ENCODE assay signal across 1 cellular context in genomic region chr11:1442163-1442562, GRCh38.
TF ChIP-seq lines count a peak whose summit lies in the region.

No MANE protein-coding gene starts in this region.

TF ChIP-seq in HepG2, 621 proteins besides CTCF, POLR2A, EP300 and RAD21 (continued from another document):
- TF ChIP-seq CREB3 (CRISPR knock-in tag; IDR thresholded peaks at IDR 0.05) (no peak), ZNF816 (CRISPR knock-in tag; IDR thresholded peaks at IDR 0.05; ENCODE audit: borderline replicate concordance) (no peak), ZNF891 (CRISPR knock-in tag; IDR thresholded peaks at IDR 0.05) (no peak), SP2 (CRISPR knock-in tag; IDR thresholded peaks at IDR 0.05) (0 out of 2 replicates have a peak, but pooled peaks have one; percentile 23), JUN (CRISPR knock-in tag; IDR thresholded peaks at IDR 0.05) (no peak), ZNF33A (CRISPR knock-in tag; IDR thresholded peaks at IDR 0.05; ENCODE audit: borderline replicate concordance) (no peak), IRF1 (CRISPR knock-in tag; IDR thresholded peaks at IDR 0.05; ENCODE audit: low read depth) (no peak), STAT5B (CRISPR knock-in tag; IDR thresholded peaks at IDR 0.05) (no peak), ZNF737 (CRISPR knock-in tag; IDR thresholded peaks at IDR 0.05; ENCODE audit: borderline replicate concordance) (no peak), NFYB (CRISPR knock-in tag; IDR thresholded peaks at IDR 0.05) (peak; percentile 73), HES4 (CRISPR knock-in tag; IDR thresholded peaks at IDR 0.05; ENCODE audit: borderline replicate concordance) (no peak), ZNF510 (CRISPR knock-in tag; IDR thresholded peaks at IDR 0.05; ENCODE audit: low read depth) (no peak), ZNF362 (CRISPR knock-in tag; IDR thresholded peaks at IDR 0.05; ENCODE audit: borderline replicate concordance) (no peak), NFYC (CRISPR knock-in tag; IDR thresholded peaks at IDR 0.05) (peak; percentile 77), PBX2 (CRISPR knock-in tag; IDR thresholded peaks at IDR 0.05) (peak; percentile 51; the same call in 1 of the 2 replicates), ZGPAT (CRISPR knock-in tag; IDR thresholded peaks at IDR 0.05) (no peak), CAMTA2 (CRISPR knock-in tag; IDR thresholded peaks at IDR 0.05; ENCODE audit: borderline replicate concordance) (no peak), RARA (CRISPR knock-in tag; IDR thresholded peaks at IDR 0.05) (no peak), CREB1 (IDR thresholded peaks at IDR 0.05) (peak; percentile 13; the same call in 1 of the 2 replicates), CREB1 (CRISPR knock-in tag; IDR thresholded peaks at IDR 0.05) (no peak), ATRX (CRISPR knock-in tag; IDR thresholded peaks at IDR 0.05; ENCODE audit: borderline replicate concordance) (no peak), ATF2 (CRISPR knock-in tag; IDR thresholded peaks at IDR 0.05) (peak; percentile 97), FOXO4 (CRISPR knock-in tag; conservative IDR thresholded peaks at IDR 0.05) (no peak), NFE2 (CRISPR knock-in tag; IDR thresholded peaks at IDR 0.05) (no peak), ATF7 (IDR thresholded peaks at IDR 0.05) (peak; percentile 44; the same call in 1 of the 2 replicates), ATF7 (CRISPR knock-in tag; IDR thresholded peaks at IDR 0.05) (no peak)
